ENCODE assay signal across 2 cellular contexts in the genomic region with DNA sequence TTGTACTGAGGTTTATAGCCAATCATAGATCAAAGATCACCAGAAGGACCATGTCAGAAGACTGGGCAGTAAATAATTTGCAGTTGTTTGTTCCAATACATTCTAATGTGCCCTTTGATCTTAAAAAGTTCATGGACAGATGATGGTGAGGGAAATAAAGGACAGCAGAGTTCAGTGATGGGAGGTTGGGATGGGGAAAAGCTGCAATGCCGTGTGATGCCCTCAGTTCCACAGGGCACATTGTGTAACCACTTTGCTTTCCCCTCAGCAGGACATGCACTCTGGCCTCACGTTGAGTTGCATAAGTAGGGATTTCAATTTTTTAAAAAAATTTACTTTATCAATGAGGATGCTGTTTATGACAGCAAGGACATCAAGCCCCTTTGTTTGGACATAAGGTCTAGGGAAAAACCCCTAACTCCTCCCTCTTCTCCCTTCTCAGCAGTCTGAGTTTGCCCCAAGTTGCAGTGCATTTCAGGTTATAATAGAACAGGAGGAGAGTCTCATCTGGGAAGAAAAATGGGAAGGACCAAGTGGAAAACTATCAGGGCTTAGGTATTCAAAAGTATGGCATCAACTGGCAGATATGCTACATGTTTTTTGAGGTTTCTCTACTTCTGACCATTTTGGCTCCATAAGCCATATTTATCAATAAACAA.
A peak's percentile ranks its signal among the peaks of the same experiment; 100 is the strongest.
TF ChIP-seq lines count a peak whose summit lies in the region.

No MANE protein-coding gene starts in this region.

TF ChIP-seq in GM23338, 12 proteins besides CTCF, POLR2A, EP300 and RAD21 (continued from another document):
- TF ChIP-seq, protein P1, sequence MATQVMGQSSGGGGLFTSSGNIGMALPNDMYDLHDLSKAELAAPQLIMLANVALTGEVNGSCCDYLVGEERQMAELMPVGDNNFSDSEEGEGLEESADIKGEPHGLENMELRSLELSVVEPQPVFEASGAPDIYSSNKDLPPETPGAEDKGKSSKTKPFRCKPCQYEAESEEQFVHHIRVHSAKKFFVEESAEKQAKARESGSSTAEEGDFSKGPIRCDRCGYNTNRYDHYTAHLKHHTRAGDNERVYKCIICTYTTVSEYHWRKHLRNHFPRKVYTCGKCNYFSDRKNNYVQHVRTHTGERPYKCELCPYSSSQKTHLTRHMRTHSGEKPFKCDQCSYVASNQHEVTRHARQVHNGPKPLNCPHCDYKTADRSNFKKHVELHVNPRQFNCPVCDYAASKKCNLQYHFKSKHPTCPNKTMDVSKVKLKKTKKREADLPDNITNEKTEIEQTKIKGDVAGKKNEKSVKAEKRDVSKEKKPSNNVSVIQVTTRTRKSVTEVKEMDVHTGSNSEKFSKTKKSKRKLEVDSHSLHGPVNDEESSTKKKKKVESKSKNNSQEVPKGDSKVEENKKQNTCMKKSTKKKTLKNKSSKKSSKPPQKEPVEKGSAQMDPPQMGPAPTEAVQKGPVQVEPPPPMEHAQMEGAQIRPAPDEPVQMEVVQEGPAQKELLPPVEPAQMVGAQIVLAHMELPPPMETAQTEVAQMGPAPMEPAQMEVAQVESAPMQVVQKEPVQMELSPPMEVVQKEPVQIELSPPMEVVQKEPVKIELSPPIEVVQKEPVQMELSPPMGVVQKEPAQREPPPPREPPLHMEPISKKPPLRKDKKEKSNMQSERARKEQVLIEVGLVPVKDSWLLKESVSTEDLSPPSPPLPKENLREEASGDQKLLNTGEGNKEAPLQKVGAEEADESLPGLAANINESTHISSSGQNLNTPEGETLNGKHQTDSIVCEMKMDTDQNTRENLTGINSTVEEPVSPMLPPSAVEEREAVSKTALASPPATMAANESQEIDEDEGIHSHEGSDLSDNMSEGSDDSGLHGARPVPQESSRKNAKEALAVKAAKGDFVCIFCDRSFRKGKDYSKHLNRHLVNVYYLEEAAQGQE (IDR thresholded peaks at IDR 0.05; ENCODE audit: unreplicated experiment), result no peak
- no peak for TF ChIP-seq EZH2phosphoT487 (IDR thresholded peaks at IDR 0.05; ENCODE audit: unreplicated experiment)
- TF ChIP-seq ZNF114 (CRISPR knock-in tag; IDR thresholded peaks at IDR 0.05), result no peak
- no peak for TF ChIP-seq NANOG (IDR thresholded peaks at IDR 0.05; ENCODE audit: borderline replicate concordance)
- no peak for TF ChIP-seq JUNB (IDR thresholded peaks at IDR 0.05; ENCODE audit: unreplicated experiment)
- no peak for TF ChIP-seq POLR2AphosphoS5 (IDR thresholded peaks at IDR 0.05; ENCODE audit: low read depth)
- TF ChIP-seq, protein P2, sequence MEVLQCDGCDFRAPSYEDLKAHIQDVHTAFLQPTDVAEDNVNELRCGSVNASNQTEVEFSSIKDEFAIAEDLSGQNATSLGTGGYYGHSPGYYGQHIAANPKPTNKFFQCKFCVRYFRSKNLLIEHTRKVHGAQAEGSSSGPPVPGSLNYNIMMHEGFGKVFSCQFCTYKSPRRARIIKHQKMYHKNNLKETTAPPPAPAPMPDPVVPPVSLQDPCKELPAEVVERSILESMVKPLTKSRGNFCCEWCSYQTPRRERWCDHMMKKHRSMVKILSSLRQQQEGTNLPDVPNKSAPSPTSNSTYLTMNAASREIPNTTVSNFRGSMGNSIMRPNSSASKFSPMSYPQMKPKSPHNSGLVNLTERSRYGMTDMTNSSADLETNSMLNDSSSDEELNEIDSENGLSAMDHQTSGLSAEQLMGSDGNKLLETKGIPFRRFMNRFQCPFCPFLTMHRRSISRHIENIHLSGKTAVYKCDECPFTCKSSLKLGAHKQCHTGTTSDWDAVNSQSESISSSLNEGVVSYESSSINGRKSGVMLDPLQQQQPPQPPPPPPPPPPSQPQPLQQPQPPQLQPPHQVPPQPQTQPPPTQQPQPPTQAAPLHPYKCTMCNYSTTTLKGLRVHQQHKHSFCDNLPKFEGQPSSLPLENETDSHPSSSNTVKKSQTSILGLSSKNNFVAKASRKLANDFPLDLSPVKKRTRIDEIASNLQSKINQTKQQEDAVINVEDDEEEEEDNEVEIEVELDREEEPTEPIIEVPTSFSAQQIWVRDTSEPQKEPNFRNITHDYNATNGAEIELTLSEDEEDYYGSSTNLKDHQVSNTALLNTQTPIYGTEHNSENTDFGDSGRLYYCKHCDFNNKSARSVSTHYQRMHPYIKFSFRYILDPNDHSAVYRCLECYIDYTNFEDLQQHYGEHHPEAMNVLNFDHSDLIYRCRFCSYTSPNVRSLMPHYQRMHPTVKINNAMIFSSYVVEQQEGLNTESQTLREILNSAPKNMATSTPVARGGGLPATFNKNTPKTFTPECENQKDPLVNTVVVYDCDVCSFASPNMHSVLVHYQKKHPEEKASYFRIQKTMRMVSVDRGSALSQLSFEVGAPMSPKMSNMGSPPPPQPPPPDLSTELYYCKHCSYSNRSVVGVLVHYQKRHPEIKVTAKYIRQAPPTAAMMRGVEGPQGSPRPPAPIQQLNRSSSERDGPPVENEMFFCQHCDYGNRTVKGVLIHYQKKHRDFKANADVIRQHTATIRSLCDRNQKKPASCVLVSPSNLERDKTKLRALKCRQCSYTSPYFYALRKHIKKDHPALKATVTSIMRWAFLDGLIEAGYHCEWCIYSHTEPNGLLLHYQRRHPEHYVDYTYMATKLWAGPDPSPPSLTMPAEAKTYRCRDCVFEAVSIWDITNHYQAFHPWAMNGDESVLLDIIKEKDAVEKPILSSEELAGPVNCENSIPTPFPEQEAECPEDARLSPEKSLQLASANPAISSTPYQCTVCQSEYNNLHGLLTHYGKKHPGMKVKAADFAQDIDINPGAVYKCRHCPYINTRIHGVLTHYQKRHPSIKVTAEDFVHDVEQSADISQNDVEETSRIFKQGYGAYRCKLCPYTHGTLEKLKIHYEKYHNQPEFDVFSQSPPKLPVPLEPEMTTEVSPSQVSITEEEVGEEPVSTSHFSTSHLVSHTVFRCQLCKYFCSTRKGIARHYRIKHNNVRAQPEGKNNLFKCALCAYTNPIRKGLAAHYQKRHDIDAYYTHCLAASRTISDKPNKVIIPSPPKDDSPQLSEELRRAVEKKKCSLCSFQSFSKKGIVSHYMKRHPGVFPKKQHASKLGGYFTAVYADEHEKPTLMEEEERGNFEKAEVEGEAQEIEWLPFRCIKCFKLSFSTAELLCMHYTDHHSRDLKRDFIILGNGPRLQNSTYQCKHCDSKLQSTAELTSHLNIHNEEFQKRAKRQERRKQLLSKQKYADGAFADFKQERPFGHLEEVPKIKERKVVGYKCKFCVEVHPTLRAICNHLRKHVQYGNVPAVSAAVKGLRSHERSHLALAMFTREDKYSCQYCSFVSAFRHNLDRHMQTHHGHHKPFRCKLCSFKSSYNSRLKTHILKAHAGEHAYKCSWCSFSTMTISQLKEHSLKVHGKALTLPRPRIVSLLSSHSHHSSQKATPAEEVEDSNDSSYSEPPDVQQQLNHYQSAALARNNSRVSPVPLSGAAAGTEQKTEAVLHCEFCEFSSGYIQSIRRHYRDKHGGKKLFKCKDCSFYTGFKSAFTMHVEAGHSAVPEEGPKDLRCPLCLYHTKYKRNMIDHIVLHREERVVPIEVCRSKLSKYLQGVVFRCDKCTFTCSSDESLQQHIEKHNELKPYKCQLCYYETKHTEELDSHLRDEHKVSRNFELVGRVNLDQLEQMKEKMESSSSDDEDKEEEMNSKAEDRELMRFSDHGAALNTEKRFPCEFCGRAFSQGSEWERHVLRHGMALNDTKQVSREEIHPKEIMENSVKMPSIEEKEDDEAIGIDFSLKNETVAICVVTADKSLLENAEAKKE (CRISPR knock-in tag; IDR thresholded peaks at IDR 0.05), result no peak

TF ChIP-seq in liver, 16 proteins besides CTCF, POLR2A, EP300 and RAD21 (continued from another document):
- TF ChIP-seq FOXA1 (IDR thresholded peaks at IDR 0.05) (peak; percentile 62), JUND (IDR thresholded peaks at IDR 0.05) (peak; percentile 75 to 92), RXRA (IDR thresholded peaks at IDR 0.05) (peak; percentile 100), FOXA2 (IDR thresholded peaks at IDR 0.05) (peak; percentile 82), HNF4A (conservative IDR thresholded peaks at IDR 0.05) (peak; percentile 99 to 100), SP1 (IDR thresholded peaks at IDR 0.05) (peak; percentile 100), HNF4G (IDR thresholded peaks at IDR 0.05) (peak; percentile 99), TAF1 (conservative IDR thresholded peaks at IDR 0.05) (no peak), NR2F2 (IDR thresholded peaks at IDR 0.05) (peak; percentile 86), EGR1 (IDR thresholded peaks at IDR 0.05; ENCODE audit: low read depth in 2 of 2) (peak; percentile 50 to 81), GABPA (IDR thresholded peaks at IDR 0.05 in 1 of 2, conservative IDR thresholded peaks at IDR 0.05 in 1 of 2) (peak in 1 of 2 donors; percentile 14)
- TF ChIP-seq, protein P3, sequence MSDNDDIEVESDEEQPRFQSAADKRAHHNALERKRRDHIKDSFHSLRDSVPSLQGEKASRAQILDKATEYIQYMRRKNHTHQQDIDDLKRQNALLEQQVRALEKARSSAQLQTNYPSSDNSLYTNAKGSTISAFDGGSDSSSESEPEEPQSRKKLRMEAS (IDR thresholded peaks at IDR 0.05), result peak; percentile 80
- TF ChIP-seq, protein P1 (IDR thresholded peaks at IDR 0.05), result peak; percentile 85
- TF ChIP-seq, protein P4, sequence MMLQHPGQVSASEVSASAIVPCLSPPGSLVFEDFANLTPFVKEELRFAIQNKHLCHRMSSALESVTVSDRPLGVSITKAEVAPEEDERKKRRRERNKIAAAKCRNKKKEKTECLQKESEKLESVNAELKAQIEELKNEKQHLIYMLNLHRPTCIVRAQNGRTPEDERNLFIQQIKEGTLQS (IDR thresholded peaks at IDR 0.05), result peak; percentile 82
